ENCODE assay signal across 8 cellular contexts in genomic region chr14:66403183-66403582, GRCh38.
DNase-seq lines count a peak whose midpoint lies in the region; ATAC-seq and TF ChIP-seq lines count a peak whose summit lies in the region.

No MANE protein-coding gene starts in this region.

- BruUV-seq in Calu3 (replicated peaks; lab: Mats Ljungman, UMichigan) = no TSS peak

- ATAC-seq in sciatic nerve = peak; percentile 59
- no peak for ATAC-seq in effector memory CD8-positive, alpha-beta T cell (replicated peaks)
- no peak for ATAC-seq in HG03460 (IDR thresholded peaks at IDR 0.05; ENCODE audit: unreplicated experiment)

- TF ChIP-seq POLR2A in erythroblast (IDR thresholded peaks at IDR 0.05; ENCODE audit: low read length) = no peak

- no peak overlapping the region for H3K27ac Mint-ChIP-seq in Calu3 (ENCODE audit: unreplicated experiment)
- H3K27ac Mint-ChIP-seq in effector memory CD8-positive, alpha-beta T cell = no peak overlapping the region

- TF ChIP-seq CTCF in Calu3 (IDR thresholded peaks at IDR 0.05; ENCODE audit: unreplicated experiment) = peak; percentile 45

- H3K9me3 Mint-ChIP-seq in Calu3 (ENCODE audit: low read depth, unreplicated experiment) = no peaks in the 10 kb centered on the region
- H3K9me3 Mint-ChIP-seq in effector memory CD8-positive, alpha-beta T cell = no peaks in the 10 kb centered on the region

- no peak overlapping the region for H3K4me3 ChIP-seq in HAP-1

- no peaks in the 10 kb centered on the region for H3K27me3 Mint-ChIP-seq in Calu3 (ENCODE audit: unreplicated experiment)
- no peaks in the 10 kb centered on the region for H3K27me3 Mint-ChIP-seq in effector memory CD8-positive, alpha-beta T cell

- intact Hi-C loops in Calu3 (cut with micrococcal nuclease; ENCODE audit: unreplicated experiment) (loop anchor here (1.0 to 5.0 kb wide), 3 partner anchors 44 to 714 kb away; no protein-coding TSS in a partner anchor), sciatic nerve (cut with DNase I) (no loop called here)

- in situ Hi-C loops in HAP-1 (cut with MboI; ENCODE audit: low sequenced_read_pairs) = no loop called here

- H3K4me3 Mint-ChIP-seq in Calu3 (ENCODE audit: low read depth, unreplicated experiment) = no peak overlapping the region
- H3K4me3 Mint-ChIP-seq in effector memory CD8-positive, alpha-beta T cell = no peak overlapping the region

- H3K27me3 ChIP-seq in HAP-1 (ENCODE audit: low read depth) = 0 out of 2 replicates have a peak, but pooled peaks cover 6% of the 10 kb centered on the region

- no peaks in the 10 kb centered on the region for H3K36me3 ChIP-seq in HAP-1 (replicated peaks)

- peaks cover 9% of the 10 kb centered on the region for H3K4me1 Mint-ChIP-seq in Calu3 (ENCODE audit: low read depth, unreplicated experiment)
- H3K4me1 Mint-ChIP-seq in effector memory CD8-positive, alpha-beta T cell (ENCODE audit: low read depth in 2 of 2) = no peaks in the 10 kb centered on the region

- H3K4me1 ChIP-seq in HAP-1 = no peaks in the 10 kb centered on the region

- CTCF ChIA-PET in Calu3 (lab: Charles Lee) = interaction anchor here (0.6 to 3.6 kb wide), 9 partner anchors 11 to 687 kb away, joined by 3 to 61 read pairs (median 4); no protein-coding TSS in a partner anchor

- H3K9me3 ChIP-seq in HAP-1 = no peaks in the 10 kb centered on the region

- H3K36me3 Mint-ChIP-seq in Calu3 (ENCODE audit: insufficient read depth, unreplicated experiment) = no peaks in the 10 kb centered on the region
- H3K36me3 Mint-ChIP-seq in effector memory CD8-positive, alpha-beta T cell (ENCODE audit: insufficient read depth) = no peaks in the 10 kb centered on the region

- DNase-seq in Calu3 = no peak
- DNase-seq in H4 (ENCODE audit: low spot score) = peak; percentile 53
- DNase-seq in NCI-H82 (lab: John Stamatoyannopoulos, UW) = peak; percentile 41
- peak; percentile 11 to 22 for DNase-seq in erythroblast (lab: John Stamatoyannopoulos, UW)
- no peak for DNase-seq in sciatic nerve (ENCODE audit: low spot score)
- no peak for DNase-seq in effector memory CD8-positive, alpha-beta T cell
- DNase-seq in HAP-1 (ENCODE audit: low spot score in 2 of 2) = no peak

Comparison
In these comparisons a context has a peak if more than half of its experiments do, and no peak if none do; other contexts are left out.
1. DNase-seq: peak in H4 (single experiment), NCI-H82 (single experiment) and erythroblast (2 of 2); none in Calu3 (single experiment), sciatic nerve (single experiment), effector memory CD8-positive, alpha-beta T cell (0 of 3) and HAP-1 (0 of 2).